10 cellular contexts compared by ENCODE assay signal in the genomic region with DNA sequence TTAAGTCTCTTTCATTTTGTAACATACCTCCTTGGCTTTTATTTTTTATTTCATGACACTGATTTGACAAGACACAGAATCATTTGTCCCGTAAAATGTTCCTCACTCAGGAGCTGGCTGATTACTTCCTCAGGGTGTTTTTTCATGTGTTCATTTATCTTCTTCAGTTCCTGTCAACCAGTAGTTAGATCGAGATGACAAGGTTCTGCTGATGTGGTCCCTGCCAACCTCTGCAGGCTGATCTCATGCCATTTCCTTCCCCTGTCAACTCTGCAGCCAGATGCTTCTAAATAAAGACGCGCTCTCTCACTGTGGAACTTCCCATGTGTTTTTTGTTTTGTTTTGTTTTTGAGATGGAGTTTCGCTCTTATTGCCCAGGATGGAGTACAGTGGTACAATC. TPM values are rescaled to one million over a fixed set of nuclear protein-coding genes. Genes with fewer than 3 reads are reported as not detected.
DNase-seq lines count a peak whose midpoint lies in the region; ATAC-seq and TF ChIP-seq lines count a peak whose summit lies in the region.
"Had no signal": no experiment of that assay in that cellular context is flagged by ENCODE, and none has a peak within 500 bp of the region (broad histone marks: within the 10 kb centered on the region; RNA-seq: fewer than 3 reads in every experiment).

No MANE protein-coding gene starts in this region.

- H3K4me3 Mint-ChIP-seq in T-helper 2 cell treated with Interferon-gamma antibody and Interleukin-4, amounts not matched to agents 5 μg/mL and 100 μg/mL, for 36 hours = peak overlapping the region; percentile 80

- peak overlapping the region; percentile 72 for H3K27ac Mint-ChIP-seq in T-helper 2 cell treated with Interferon-gamma antibody and Interleukin-4, amounts not matched to agents 5 μg/mL and 100 μg/mL, for 36 hours

- H3K9me3 Mint-ChIP-seq in T-helper 2 cell treated with Interferon-gamma antibody and Interleukin-4, amounts not matched to agents 5 μg/mL and 100 μg/mL, for 36 hours = no peaks in the 10 kb centered on the region

- no peaks in the 10 kb centered on the region for H3K36me3 Mint-ChIP-seq in T-helper 2 cell treated with Interferon-gamma antibody and Interleukin-4, amounts not matched to agents 5 μg/mL and 100 μg/mL, for 36 hours (ENCODE audit: low read depth)

- TF ChIP-seq CTCF in right atrium auricular region (IDR thresholded peaks at IDR 0.05) (no peak), heart left ventricle (IDR thresholded peaks at IDR 0.05) (no peak), upper lobe of left lung (IDR thresholded peaks at IDR 0.05) (no peak)

- peaks cover 0 to 20% of the 10 kb centered on the region in 2 donors for H3K4me1 ChIP-seq in right atrium auricular region
- peaks cover 0 to 24% (median 1%) of the 10 kb centered on the region in 12 donors for H3K4me1 ChIP-seq in heart left ventricle
- peaks cover 9 to 19% (median 14%) of the 10 kb centered on the region in 4 donors for H3K4me1 ChIP-seq in upper lobe of left lung
- H3K4me1 ChIP-seq: SJSA1 had no signal

- peaks cover 5 to 14% of the 10 kb centered on the region in 2 donors for H3K27me3 ChIP-seq in right atrium auricular region
- H3K27me3 ChIP-seq in heart left ventricle = peaks cover 0 to 41% (median 21%) of the 10 kb centered on the region in 9 donors
- H3K27me3 ChIP-seq in upper lobe of left lung = no peaks in the 10 kb centered on the region
- H3K27me3 ChIP-seq: ovary had no signal

- H3K27ac ChIP-seq in right atrium auricular region (no peak overlapping the region), heart left ventricle (peak overlapping the region in 6 of 12 donors; percentile 4 to 83 (median 62)), upper lobe of left lung (peak overlapping the region; percentile 12 to 61 (median 28))
- H3K27ac ChIP-seq: ovary, SJSA1 had no signal

- DNase-seq in Right ventricle myocardium inferior (ENCODE audit: missing footprints) = no peak
- DNase-seq in right atrium auricular region (ENCODE audit: low spot score) = no peak
- peak; percentile 19 for DNase-seq in T-helper 2 cell treated with Interferon-gamma antibody and Interleukin-4, amounts not matched to agents 5 μg/mL and 100 μg/mL, for 36 hours (ENCODE audit: low spot score)
- no peak for DNase-seq in heart left ventricle
- DNase-seq in upper lobe of left lung = no peak
- DNase-seq: ovary had no signal

- no peak overlapping the region for H3K4me3 ChIP-seq in right atrium auricular region
- no peak overlapping the region for H3K4me3 ChIP-seq in heart left ventricle
- H3K4me3 ChIP-seq in upper lobe of left lung = peak overlapping the region in 1 of 4 donors; percentile 10
- H3K4me3 ChIP-seq: ovary, SJSA1 had no signal

- H3K36me3 ChIP-seq in right atrium auricular region = no peaks in the 10 kb centered on the region
- no peaks in the 10 kb centered on the region for H3K36me3 ChIP-seq in heart left ventricle
- no peaks in the 10 kb centered on the region for H3K36me3 ChIP-seq in upper lobe of left lung
- H3K36me3 ChIP-seq: ovary, SJSA1 had no signal

- peaks cover 15% of the 10 kb centered on the region for H3K4me1 Mint-ChIP-seq in T-helper 2 cell treated with Interferon-gamma antibody and Interleukin-4, amounts not matched to agents 5 μg/mL and 100 μg/mL, for 36 hours (ENCODE audit: low read depth)

- intact Hi-C loops in Right ventricle myocardium inferior (cut with DNase I) = no loop called here
- intact Hi-C loops in heart left ventricle (cut with DNase I) = no loop called here

- TF ChIP-seq EP300 in upper lobe of left lung (IDR thresholded peaks at IDR 0.05) = peak in 1 of 4 donors; percentile 18

- H3K27me3 Mint-ChIP-seq in T-helper 2 cell treated with Interferon-gamma antibody and Interleukin-4, amounts not matched to agents 5 μg/mL and 100 μg/mL, for 36 hours (ENCODE audit: low read depth) = peaks cover 33% of the 10 kb centered on the region

- H3K9me3 ChIP-seq in right atrium auricular region = no peaks in the 10 kb centered on the region
- no peaks in the 10 kb centered on the region for H3K9me3 ChIP-seq in heart left ventricle
- no peaks in the 10 kb centered on the region for H3K9me3 ChIP-seq in upper lobe of left lung
- H3K9me3 ChIP-seq: ovary, SJSA1 had no signal

- TF ChIP-seq POLR2A in heart left ventricle (IDR thresholded peaks at IDR 0.05) (no peak), upper lobe of left lung (IDR thresholded peaks at IDR 0.05) (peak in 1 of 4 donors; percentile 38)

- peak; percentile 73 for ATAC-seq in Right ventricle myocardium inferior
- peak; percentile 71 to 88 (median 77) for ATAC-seq in heart left ventricle
- ATAC-seq in upper lobe of left lung (ENCODE audit: low FRiP score in 2 of 2) = peak; percentile 54 to 74
- no peak for ATAC-seq in HG03045 (IDR thresholded peaks at IDR 0.05; ENCODE audit: unreplicated experiment)
- no peak for ATAC-seq in HG03196 (IDR thresholded peaks at IDR 0.05; ENCODE audit: unreplicated experiment)
- no peak for ATAC-seq in HG03439 (IDR thresholded peaks at IDR 0.05; ENCODE audit: unreplicated experiment)

- WGBS in heart left ventricle, 4 donors = 3 to 16% (median 8%) methylated on average over 5 of the region's 5 CpGs
- 29 to 35% methylated on average over 5 of the region's 5 CpGs for WGBS in upper lobe of left lung, 2 donors

RNA-seq across cellular contexts. Expression of a gene that starts 8.1 kb away (rescaled TPM):
- 3.9 TPM for total RNA-seq in Right ventricle myocardium inferior
- 10 to 100 TPM in 1 of 2 donors, 1 to 10 TPM in 1; 5.2 to 12.4 TPM for total RNA-seq in right atrium auricular region
- 10 to 100 TPM in 2 of 9 donors, 1 to 10 TPM in 7; 1.6 to 42.5 (median 4.5) TPM for total RNA-seq in heart left ventricle
- polyA plus RNA-seq in heart left ventricle = 1 to 10 TPM; 1.3 to 3.7 TPM
- 100 to 1,000 TPM in 3 of 6 donors, 10 to 100 TPM in 3; 62.9 to 281 (median 122) TPM for total RNA-seq in upper lobe of left lung
- total RNA-seq: SJSA1 had no signal

RNA-seq across cellular contexts. Expression of a gene that starts 8.2 kb away (rescaled TPM):
- total RNA-seq in Right ventricle myocardium inferior = 0.11 TPM
- under 1 TPM in 1 of 2 donors, not detected in 1; 0.31 TPM for total RNA-seq in right atrium auricular region
- 1 to 10 TPM in 2 of 9 donors, under 1 TPM in 4, not detected in 3; 0.27 to 2.9 (median 0.44) TPM for total RNA-seq in heart left ventricle
- under 1 TPM; 0.14 to 0.30 TPM for polyA plus RNA-seq in heart left ventricle
- total RNA-seq in upper lobe of left lung = 10 to 100 TPM in 4 of 6 donors, 1 to 10 TPM in 2; 3.5 to 22.8 (median 11.9) TPM
- total RNA-seq: SJSA1 had no signal

RNA-seq across cellular contexts. Expression of a gene that starts 16.6 kb away (rescaled TPM):
- total RNA-seq in Right ventricle myocardium inferior = 17.2 TPM
- 10 to 100 TPM; 25.1 to 31.2 TPM for total RNA-seq in right atrium auricular region
- 10 to 100 TPM; 11.5 to 30.3 (median 18.8) TPM for total RNA-seq in heart left ventricle
- polyA plus RNA-seq in heart left ventricle = 10 to 100 TPM; 23.3 to 49.6 TPM
- 10 to 100 TPM; 18.4 to 33.4 (median 24.2) TPM for total RNA-seq in upper lobe of left lung

RNA-seq across cellular contexts. Expression of a gene that starts 23.8 kb away (rescaled TPM):
- total RNA-seq in Right ventricle myocardium inferior = not detected
- not detected for total RNA-seq in right atrium auricular region
- total RNA-seq in heart left ventricle = not detected
- polyA plus RNA-seq in heart left ventricle = not detected
- total RNA-seq in upper lobe of left lung = not detected
- total RNA-seq: SJSA1 had no signal
- polyA plus RNA-seq: ovary had no signal

RNA-seq across cellular contexts. Expression of a gene that starts 37.4 kb away (rescaled TPM):
- total RNA-seq in Right ventricle myocardium inferior (28.3 TPM), right atrium auricular region (10 to 100 TPM in 1 of 2 donors, 1 to 10 TPM in 1; 9.0 to 22.9 TPM), heart left ventricle (10 to 100 TPM; 10.9 to 87.6 (median 23.0) TPM), upper lobe of left lung (100 to 1,000 TPM in 5 of 6 donors, 10 to 100 TPM in 1; 67.3 to 336 (median 176) TPM)
- polyA plus RNA-seq in heart left ventricle = 10 to 100 TPM; 17.1 to 24.8 TPM

Comparison
In these comparisons a context has a peak if more than half of its experiments do, and no peak if none do; other contexts are left out.
1. ATAC-seq: peak in Right ventricle myocardium inferior (single experiment), heart left ventricle (4 of 4) and upper lobe of left lung (2 of 2); none in HG03045 (single experiment), HG03196 (single experiment) and HG03439 (single experiment).
2. H3K27ac ChIP-seq: peak in upper lobe of left lung (4 of 4); none in right atrium auricular region (0 of 2).